In the genomic region with DNA sequence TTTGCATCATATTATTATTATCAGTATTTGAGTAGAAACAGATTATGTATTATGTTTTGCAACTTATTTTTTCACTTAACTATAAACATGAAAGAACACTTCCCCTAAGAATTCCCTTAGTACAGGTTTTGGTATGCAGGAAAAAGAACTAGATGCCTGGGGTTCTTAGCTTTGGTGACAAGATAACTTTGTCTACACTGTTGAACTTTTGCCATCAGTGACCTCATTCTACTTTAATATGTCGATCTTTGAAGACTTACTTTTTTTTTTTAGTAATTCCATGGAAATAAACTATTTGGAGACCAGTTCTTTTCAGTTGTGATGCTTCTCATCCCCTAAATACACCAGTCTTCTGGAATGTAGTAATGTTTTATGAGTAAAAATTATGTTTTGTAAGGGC, we compare ENCODE assay signal across 21 cellular contexts. TPM values are rescaled to one million over a fixed set of nuclear protein-coding genes. Genes with fewer than 3 reads are reported as not detected.
A peak's percentile ranks its signal among the peaks of the same experiment; 100 is the strongest.
DNase-seq lines count a peak whose midpoint lies in the region; ATAC-seq and TF ChIP-seq lines count a peak whose summit lies in the region.
"Had no signal": no experiment of that assay in that cellular context is flagged by ENCODE, and none has a peak within 500 bp of the region (broad histone marks: within the 10 kb centered on the region; RNA-seq: fewer than 3 reads in every experiment).

No MANE protein-coding gene starts in this region.

- H3K27me3 Mint-ChIP-seq in osteocyte (ENCODE audit: unreplicated experiment) = no peaks in the 10 kb centered on the region
- H3K27me3 Mint-ChIP-seq in T-helper 2 cell treated with Interferon-gamma antibody and Interleukin-4, amounts not matched to agents 5 μg/mL and 100 μg/mL, for 36 hours (ENCODE audit: low read depth) = no peaks in the 10 kb centered on the region
- no peaks in the 10 kb centered on the region for H3K27me3 Mint-ChIP-seq in activated CD8-positive, alpha-beta T cell treated with anti-CD3 and anti-CD28 coated beads for 36 hours
- H3K27me3 Mint-ChIP-seq: activated CD4-positive, alpha-beta T cell treated with anti-CD3 and anti-CD28 coated beads, Interleukin-2, amount 10 ng/mL, durations not matched to agents 7 days and 5 days had no signal

- POLR2A ChIA-PET in BJ (lab: Charles Lee) = no interaction called here
- POLR2A ChIA-PET in activated CD8-positive, alpha-beta T cell treated with anti-CD3 and anti-CD28 coated beads for 36 hours (lab: Charles Lee) = no interaction called here

- DNase-seq in BJ (ENCODE audit: low read depth) = peak; percentile 53
- DNase-seq in RWPE2 (ENCODE audit: low spot score) = no peak
- peak; percentile 60 for DNase-seq in fibroblast of mammary gland (ENCODE audit: low read depth)
- DNase-seq in osteocyte (ENCODE audit: extremely low spot score, unreplicated experiment) = no peak
- DNase-seq in HUDEP-2 (lab: John Stamatoyannopoulos, UW; ENCODE audit: unreplicated experiment in 76 of 76) = no peak
- no peak for DNase-seq in T-helper 2 cell treated with Interferon-gamma antibody and Interleukin-4, amounts not matched to agents 5 μg/mL and 100 μg/mL, for 36 hours (ENCODE audit: low spot score)
- no peak for DNase-seq in activated CD8-positive, alpha-beta T cell treated with anti-CD3 and anti-CD28 coated beads for 36 hours
- DNase-seq: activated CD4-positive, alpha-beta T cell treated with anti-CD3 and anti-CD28 coated beads, Interleukin-2, amount 10 ng/mL, durations not matched to agents 7 days and 5 days; aorta; GDM1; GOT3; head of caudate nucleus; NCI-H1048; NCI-H2081 treated with DMSO at 0.1 percent for 48 hours; NCI-H524 treated with DMSO at 0.1 percent for 48 hours; stomach had no signal

- H3K9me3 Mint-ChIP-seq in osteocyte (ENCODE audit: unreplicated experiment) = peaks cover 16% of the 10 kb centered on the region
- H3K9me3 Mint-ChIP-seq in T-helper 2 cell treated with Interferon-gamma antibody and Interleukin-4, amounts not matched to agents 5 μg/mL and 100 μg/mL, for 36 hours = peaks cover 7% of the 10 kb centered on the region
- H3K9me3 Mint-ChIP-seq in activated CD8-positive, alpha-beta T cell treated with anti-CD3 and anti-CD28 coated beads for 36 hours = peaks cover 3% of the 10 kb centered on the region

- ATAC-seq in RWPE2 (ENCODE audit: low read depth) (no peak), HG02798 (IDR thresholded peaks at IDR 0.05; ENCODE audit: poor library complexity, unreplicated experiment) (no peak)
- no peak for ATAC-seq in activated CD8-positive, alpha-beta T cell treated with anti-CD3 and anti-CD28 coated beads for 36 hours
- ATAC-seq: K562 had no signal

- H3K36me3 ChIP-seq in BJ (ENCODE audit: control insufficient read depth, insufficient read depth, low read length) (no peaks in the 10 kb centered on the region), RWPE2 (ENCODE audit: low read depth) (peaks cover 14% of the 10 kb centered on the region)
- H3K36me3 ChIP-seq: stomach, vagina had no signal

- CTCF ChIA-PET in BJ (lab: Yijun Ruan, JAX) = no interaction called here
- CTCF ChIA-PET in activated CD8-positive, alpha-beta T cell treated with anti-CD3 and anti-CD28 coated beads for 36 hours (lab: Charles Lee) = no interaction called here

- H3K36me3 Mint-ChIP-seq in osteocyte (ENCODE audit: unreplicated experiment) = peaks cover 14% of the 10 kb centered on the region
- no peaks in the 10 kb centered on the region for H3K36me3 Mint-ChIP-seq in T-helper 2 cell treated with Interferon-gamma antibody and Interleukin-4, amounts not matched to agents 5 μg/mL and 100 μg/mL, for 36 hours (ENCODE audit: low read depth)
- H3K36me3 Mint-ChIP-seq in activated CD8-positive, alpha-beta T cell treated with anti-CD3 and anti-CD28 coated beads for 36 hours (ENCODE audit: low read depth) = no peaks in the 10 kb centered on the region

- H3K4me1 ChIP-seq in RWPE2 (ENCODE audit: insufficient read depth, poor library complexity, severe bottlenecking) = peaks cover 36% of the 10 kb centered on the region

- no peaks in the 10 kb centered on the region for H3K27me3 ChIP-seq in BJ (ENCODE audit: control insufficient read depth, insufficient read depth, low read length)
- no peaks in the 10 kb centered on the region for H3K27me3 ChIP-seq in RWPE2 (ENCODE audit: insufficient read depth, poor library complexity, severe bottlenecking)
- H3K27me3 ChIP-seq: neural progenitor cell, SJSA1, stomach, vagina had no signal

- H3K4me3 ChIP-seq in BJ (ENCODE audit: low read depth, low read length) = no peak overlapping the region
- no peak overlapping the region for H3K4me3 ChIP-seq in RWPE2 (ENCODE audit: severe bottlenecking)
- no peak overlapping the region for H3K4me3 ChIP-seq in fibroblast of mammary gland (ENCODE audit: control insufficient read depth, low read depth, low read length)
- H3K4me3 ChIP-seq: K562, neural progenitor cell, SJSA1, stomach, vagina had no signal

- TF ChIP-seq CTCF in BJ (IDR thresholded peaks at IDR 0.05; ENCODE audit: insufficient read depth, low read depth, low read length) = no peak
- no peak for TF ChIP-seq CTCF in RWPE2 (IDR thresholded peaks at IDR 0.05; ENCODE audit: poor library complexity, severe bottlenecking)
- no peak for TF ChIP-seq CTCF in fibroblast of mammary gland (conservative IDR thresholded peaks at IDR 0.05; ENCODE audit: control insufficient read depth, insufficient read depth, low read depth, low read length)
- TF ChIP-seq CTCF in osteocyte (IDR thresholded peaks at IDR 0.05) = no peak
- TF ChIP-seq CTCF in activated CD8-positive, alpha-beta T cell treated with anti-CD3 and anti-CD28 coated beads for 36 hours (IDR thresholded peaks at IDR 0.05) = no peak

- intact Hi-C loops in activated CD8-positive, alpha-beta T cell treated with anti-CD3 and anti-CD28 coated beads for 36 hours (cut with micrococcal nuclease) = no loop called here

- peak overlapping the region; percentile 24 for H3K27ac ChIP-seq in RWPE2 (ENCODE audit: poor library complexity, severe bottlenecking)
- H3K27ac ChIP-seq: neural progenitor cell, SJSA1, vagina had no signal

- H3K27ac Mint-ChIP-seq in osteocyte (ENCODE audit: unreplicated experiment) = peak overlapping the region; percentile 70
- H3K27ac Mint-ChIP-seq in T-helper 2 cell treated with Interferon-gamma antibody and Interleukin-4, amounts not matched to agents 5 μg/mL and 100 μg/mL, for 36 hours = no peak overlapping the region
- no peak overlapping the region for H3K27ac Mint-ChIP-seq in activated CD8-positive, alpha-beta T cell treated with anti-CD3 and anti-CD28 coated beads for 36 hours
- H3K27ac Mint-ChIP-seq: activated CD4-positive, alpha-beta T cell treated with anti-CD3 and anti-CD28 coated beads, Interleukin-2, amount 10 ng/mL, durations not matched to agents 7 days and 5 days; neural progenitor cell had no signal

- peaks cover 2% of the 10 kb centered on the region for H3K9me3 ChIP-seq in RWPE2 (ENCODE audit: severe bottlenecking)
- H3K9me3 ChIP-seq: SJSA1, vagina had no signal

- H3K4me3 Mint-ChIP-seq in osteocyte (ENCODE audit: unreplicated experiment) = no peak overlapping the region
- H3K4me3 Mint-ChIP-seq in T-helper 2 cell treated with Interferon-gamma antibody and Interleukin-4, amounts not matched to agents 5 μg/mL and 100 μg/mL, for 36 hours = no peak overlapping the region
- H3K4me3 Mint-ChIP-seq in activated CD8-positive, alpha-beta T cell treated with anti-CD3 and anti-CD28 coated beads for 36 hours = no peak overlapping the region
- H3K4me3 Mint-ChIP-seq: activated CD4-positive, alpha-beta T cell treated with anti-CD3 and anti-CD28 coated beads, Interleukin-2, amount 10 ng/mL, durations not matched to agents 7 days and 5 days; neural progenitor cell had no signal

- peaks cover 63% of the 10 kb centered on the region for H3K4me1 Mint-ChIP-seq in osteocyte (ENCODE audit: unreplicated experiment)
- no peaks in the 10 kb centered on the region for H3K4me1 Mint-ChIP-seq in T-helper 2 cell treated with Interferon-gamma antibody and Interleukin-4, amounts not matched to agents 5 μg/mL and 100 μg/mL, for 36 hours (ENCODE audit: low read depth)
- no peaks in the 10 kb centered on the region for H3K4me1 Mint-ChIP-seq in activated CD8-positive, alpha-beta T cell treated with anti-CD3 and anti-CD28 coated beads for 36 hours (ENCODE audit: low read depth)
- H3K4me1 Mint-ChIP-seq: activated CD4-positive, alpha-beta T cell treated with anti-CD3 and anti-CD28 coated beads, Interleukin-2, amount 10 ng/mL, durations not matched to agents 7 days and 5 days had no signal

RNA-seq across cellular contexts. Expression of a gene that starts 34.3 kb away (rescaled TPM):
- 3.1 and 3.5 TPM in 2 replicates for polyA plus RNA-seq in BJ (2011; rRNA removed)
- polyA minus RNA-seq in BJ (2011; rRNA and poly(A)+ RNA removed) = 17.9 and 21.2 TPM in 2 replicates
- total RNA-seq in osteocyte = 55.0 and 57.3 TPM in 2 replicates
- not detected for total RNA-seq in activated CD8-positive, alpha-beta T cell treated with anti-CD3 and anti-CD28 coated beads for 36 hours
- polyA plus RNA-seq: K562 had no signal

Comparison
In these comparisons a context has a peak if more than half of its experiments do, and no peak if none do; other contexts are left out.
1. DNase-seq: peak in BJ (single experiment) and fibroblast of mammary gland (single experiment); none in RWPE2 (single experiment), osteocyte (single experiment), HUDEP-2 (0 of 76), T-helper 2 cell treated with Interferon-gamma antibody and Interleukin-4, amounts not matched to agents 5 μg/mL and 100 μg/mL, for 36 hours (single experiment) and activated CD8-positive, alpha-beta T cell treated with anti-CD3 and anti-CD28 coated beads for 36 hours (single experiment).
2. RNA of a gene that starts 34.3 kb away (total RNA-seq): 55.0 to 57.3 TPM in osteocyte; not detected in activated CD8-positive, alpha-beta T cell treated with anti-CD3 and anti-CD28 coated beads for 36 hours; every median in the first group is over 10 times any median in the second.